In genomic region chr4:971670-972500, GRCh38 we compare ENCODE assay signal across 8 cellular contexts. TPM values are rescaled to one million over a fixed set of nuclear protein-coding genes. Genes with fewer than 3 reads are reported as not detected.
DNase-seq lines count a peak whose midpoint lies in the region; ATAC-seq and TF ChIP-seq lines count a peak whose summit lies in the region.

No MANE protein-coding gene starts in this region.

- H3K27ac ChIP-seq in SJCRH30 (no peak overlapping the region), esophagus squamous epithelium (peak overlapping the region in 3 of 4 donors; percentile 36 to 65 (median 45)), rectal smooth muscle tissue (ENCODE audit: low read depth, low read length) (no peak overlapping the region)

- H3K9me3 ChIP-seq in SJCRH30 (replicated peaks) (no peaks in the 10 kb centered on the region), esophagus squamous epithelium (no peaks in the 10 kb centered on the region)

- no peaks in the 10 kb centered on the region for H3K4me1 ChIP-seq in SJCRH30
- H3K4me1 ChIP-seq in esophagus squamous epithelium: peaks cover 20 to 48% (median 33%) of the 10 kb centered on the region in 3 donors
- H3K4me1 ChIP-seq in rectal smooth muscle tissue (ENCODE audit: control insufficient read depth, insufficient read depth, low read length): peaks cover 11% of the 10 kb centered on the region

- TF ChIP-seq CTCF in GM06990 (IDR thresholded peaks at IDR 0.05; ENCODE audit: insufficient read depth, low read length, poor library complexity, severe bottlenecking): no peak
- TF ChIP-seq CTCF in esophagus squamous epithelium (IDR thresholded peaks at IDR 0.05): no peak

- peak overlapping the region; percentile 40 for H3K9ac ChIP-seq in rectal smooth muscle tissue (ENCODE audit: low read length)

- no peaks in the 10 kb centered on the region for H3K27me3 ChIP-seq in GM06990 (replicated peaks; ENCODE audit: control insufficient read depth, insufficient read depth, low read length)
- no peaks in the 10 kb centered on the region for H3K27me3 ChIP-seq in SJCRH30
- no peaks in the 10 kb centered on the region for H3K27me3 ChIP-seq in esophagus squamous epithelium
- H3K27me3 ChIP-seq in rectal smooth muscle tissue (ENCODE audit: control insufficient read depth, insufficient read depth, low read length): no peaks in the 10 kb centered on the region

- intact Hi-C loops in esophagus squamous epithelium (cut with DNase I): no loop called here

- WGBS in esophagus squamous epithelium, 2 donors: 40 to 42% methylated on average over 2 to 5 of the region's 24 CpGs

- DNase-seq in GM06990 (ENCODE audit: extremely low read depth, insufficient read length) (no peak), SJCRH30 (no peak), esophagus squamous epithelium (lab: John Stamatoyannopoulos, UW) (no peak), G401 (ENCODE audit: low spot score) (no peak), NCI-H1417 treated with DMSO at 0.1 percent for 48 hours (lab: John Stamatoyannopoulos, UW) (no peak), NCI-H1694 (lab: John Stamatoyannopoulos, UW) (no peak)

- no peak for TF ChIP-seq POLR2A in esophagus squamous epithelium (IDR thresholded peaks at IDR 0.05)

- H3K4me3 ChIP-seq in GM06990 (replicated peaks; ENCODE audit: low read depth, low read length) (peak overlapping the region; percentile 74), SJCRH30 (peak overlapping the region; percentile 75), esophagus squamous epithelium (peak overlapping the region; percentile 55 to 95 (median 74)), rectal smooth muscle tissue (ENCODE audit: low read length) (peak overlapping the region; percentile 72)

- in situ Hi-C loops in G401 (cut with HindIII; ENCODE audit: low sequenced_read_pairs): loop anchor here (5.0 to 10.0 kb wide), 2 partner anchors 40 to 63 kb away; partner anchors contain the start of genes GAK and TMEM175

- no peak for ATAC-seq in HG02885 (IDR thresholded peaks at IDR 0.05; ENCODE audit: poor library complexity, unreplicated experiment)

- H3K36me3 ChIP-seq in GM06990 (ENCODE audit: control insufficient read depth, insufficient read depth, low read length): peaks cover 2% of the 10 kb centered on the region; the same call in 1 of the 2 replicates
- no peaks in the 10 kb centered on the region for H3K36me3 ChIP-seq in SJCRH30
- peaks cover 0 to 9% (median 0%) of the 10 kb centered on the region in 3 donors for H3K36me3 ChIP-seq in esophagus squamous epithelium
- no peaks in the 10 kb centered on the region for H3K36me3 ChIP-seq in rectal smooth muscle tissue (ENCODE audit: control insufficient read depth, insufficient read depth, low read length)

RNA-seq across cellular contexts. Expression of gene DGKQ, which starts 1.5 kb away (rescaled TPM):
- total RNA-seq in SJCRH30 (2014; rRNA removed; shearing (Covaris generic)): 2.4 and 2.8 TPM in 2 replicates
- total RNA-seq in esophagus squamous epithelium: 10 to 100 TPM in 2 of 4 donors, 1 to 10 TPM in 2; 9.5 to 12.0 (median 10.7) TPM
- total RNA-seq in G401 (2014; rRNA removed; shearing (Covaris generic)): 11.0 and 12.9 TPM in 2 replicates

RNA-seq across cellular contexts. Expression of gene IDUA, which starts 15.0 kb away (rescaled TPM):
- 1.8 and 2.3 TPM in 2 replicates for total RNA-seq in SJCRH30 (2014; rRNA removed; shearing (Covaris generic))
- 10 to 100 TPM in 2 of 4 donors, 1 to 10 TPM in 2; 4.3 to 20.5 (median 14.1) TPM for total RNA-seq in esophagus squamous epithelium
- total RNA-seq in G401 (2014; rRNA removed; shearing (Covaris generic)): 3.0 and 3.8 TPM in 2 replicates

RNA-seq across cellular contexts. Expression of gene SLC26A1, which starts 21.3 kb away (rescaled TPM):
- not detected in 2 replicates for total RNA-seq in SJCRH30 (2014; rRNA removed; shearing (Covaris generic))
- total RNA-seq in esophagus squamous epithelium: not detected
- 0.74 and 0.85 TPM in 2 replicates for total RNA-seq in G401 (2014; rRNA removed; shearing (Covaris generic))

RNA-seq across cellular contexts. Expression of gene FGFRL1, which starts 39.5 kb away (rescaled TPM):
- total RNA-seq in SJCRH30 (2014; rRNA removed; shearing (Covaris generic)): 45.3 and 51.2 TPM in 2 replicates
- 10 to 100 TPM in 1 of 4 donors, 1 to 10 TPM in 3; 2.8 to 10.1 (median 4.7) TPM for total RNA-seq in esophagus squamous epithelium
- 23.9 and 28.5 TPM in 2 replicates for total RNA-seq in G401 (2014; rRNA removed; shearing (Covaris generic))

RNA-seq across cellular contexts. Expression of gene TMEM175, which starts 39.6 kb away (rescaled TPM):
- total RNA-seq in SJCRH30 (2014; rRNA removed; shearing (Covaris generic)): 4.3 and 6.8 TPM in 2 replicates
- total RNA-seq in esophagus squamous epithelium: 10 to 100 TPM in 3 of 4 donors, 1 to 10 TPM in 1; 8.4 to 22.9 (median 19.7) TPM
- total RNA-seq in G401 (2014; rRNA removed; shearing (Covaris generic)): 7.0 and 21.4 TPM in 2 replicates

Comparison
In these comparisons a context has a peak if more than half of its experiments do, and no peak if none do; other contexts are left out.
1. H3K27ac ChIP-seq: peak in esophagus squamous epithelium (3 of 4); none in SJCRH30 (single experiment) and rectal smooth muscle tissue (single experiment).
2. Peak in every context shown above with its lines, with median percentiles within 50 percentile points of each other: H3K4me3 ChIP-seq.